27 cellular contexts compared by ENCODE assay signal in genomic region chr6:4360920-4361319, GRCh38.
"Had no signal": no experiment of that assay in that cellular context is flagged by ENCODE, and none has a peak within 500 bp of the region (broad histone marks: within the 10 kb centered on the region; RNA-seq: fewer than 3 reads in every experiment).

No MANE protein-coding gene starts in this region.

- H3K4me3 ChIP-seq: dorsolateral prefrontal cortex, gastrocnemius medialis, lower lobe of right lung, mucosa of descending colon, neural progenitor cell, prostate gland, right atrium auricular region, smooth muscle cell, testis, tibial artery had no signal

- H3K4me3 Mint-ChIP-seq: mesothelial cell of epicardium; naive thymus-derived CD4-positive, alpha-beta T cell; nephron; neural progenitor cell; type B pancreatic cell had no signal

- ATAC-seq: gastrocnemius medialis; left ventricle myocardium superior; lower lobe of right lung; mucosa of descending colon; naive thymus-derived CD4-positive, alpha-beta T cell; sciatic nerve; stimulated activated naive CD8-positive, alpha-beta T cell treated with anti-CD3 and anti-CD28 coated beads, Interleukin-15, Interleukin-2, amounts not matched to agents 100 U/mL and 50 U/mL, for 24 hours had no signal

- H3K36me3 ChIP-seq: gastrocnemius medialis, lower lobe of right lung, neural progenitor cell, prostate gland, right atrium auricular region, tibial artery had no signal

- H3K27ac ChIP-seq: dorsolateral prefrontal cortex, lower lobe of right lung, neural progenitor cell, prostate gland, right atrium auricular region, testis had no signal

- DNase-seq: cortex of kidney; dorsolateral prefrontal cortex; effector CD4-positive, alpha-beta T cell; gastrocnemius medialis; head of caudate nucleus; left ventricle myocardium superior; lower lobe of right lung; mucosa of descending colon; naive thymus-derived CD4-positive, alpha-beta T cell; nucleus accumbens; stimulated activated CD4-positive, alpha-beta T cell treated with anti-CD3 and anti-CD28 coated beads, Interleukin-12 subunit alpha, Interleukin-12 subunit beta, amount 100 ng/mL, for 4 hours; stimulated activated CD4-positive, alpha-beta T cell treated with anti-CD3 and anti-CD28 coated beads, Interleukin-1b, Interleukin-23, amount 100 ng/mL, for 48 hours; stimulated activated CD4-positive, alpha-beta T cell treated with anti-CD3 and anti-CD28 coated beads, Interleukin-4, amount 100 ng/mL, for 1 hour; stimulated activated CD8-positive, alpha-beta memory T cell treated with anti-CD3 and anti-CD28 coated beads, Interleukin-4, amount 100 ng/mL, for 48 hours; stimulated activated naive CD8-positive, alpha-beta T cell treated with anti-CD3 and anti-CD28 coated beads, Interleukin-15, Interleukin-2, amounts not matched to agents 100 U/mL and 50 U/mL, for 24 hours; substantia nigra; testis; tibial artery had no signal

- H3K9me3 ChIP-seq: gastrocnemius medialis, lower lobe of right lung, mucosa of descending colon, prostate gland, right atrium auricular region, testis, tibial artery had no signal

- H3K9ac ChIP-seq: neural progenitor cell had no signal

- H3K27me3 Mint-ChIP-seq: type B pancreatic cell had no signal

- H3K27ac Mint-ChIP-seq: mesothelial cell of epicardium; naive thymus-derived CD4-positive, alpha-beta T cell; nephron; neural progenitor cell; type B pancreatic cell had no signal

- H3K9me3 Mint-ChIP-seq: neural progenitor cell had no signal

- FAIRE-seq: keratinocyte had no signal

- H3K4me1 ChIP-seq: prostate gland had no signal

- H3K36me3 Mint-ChIP-seq: mesothelial cell of epicardium; naive thymus-derived CD4-positive, alpha-beta T cell; neural progenitor cell; type B pancreatic cell had no signal

- H3K27me3 ChIP-seq: dorsolateral prefrontal cortex, gastrocnemius medialis, neural progenitor cell, right atrium auricular region, testis, tibial artery had no signal

- H3K4me2 ChIP-seq: neural progenitor cell, smooth muscle cell had no signal

- H2AFZ ChIP-seq: neural progenitor cell had no signal
